In the genomic region with DNA sequence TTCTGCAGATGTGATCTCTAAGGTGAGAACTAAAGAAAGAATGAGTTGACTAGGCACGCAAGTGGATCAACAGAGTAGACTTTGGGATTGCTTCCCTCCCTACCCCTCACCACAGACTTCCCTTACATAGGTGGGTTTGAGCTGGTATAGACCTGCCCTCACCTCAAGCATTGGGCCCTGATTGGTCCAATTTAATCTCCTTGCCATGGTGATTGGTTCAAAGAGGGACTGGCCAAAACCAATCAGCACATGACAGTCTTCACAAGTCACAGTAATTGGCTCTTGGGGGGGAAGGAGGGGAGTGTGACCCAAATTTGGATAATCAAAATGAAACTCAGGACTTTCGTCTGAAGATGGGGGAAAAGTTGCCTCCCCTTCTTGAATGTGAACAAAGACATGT, we compare ENCODE assay signal across 2 cellular contexts.
TF ChIP-seq lines count a peak whose summit lies in the region.

No MANE protein-coding gene starts in this region.

TF ChIP-seq in GM23338, 12 proteins besides CTCF, POLR2A, EP300 and RAD21:
- TF ChIP-seq POLR2AphosphoS5 (IDR thresholded peaks at IDR 0.05; ENCODE audit: low read depth) (no peak), CREB1 (CRISPR knock-in tag; IDR thresholded peaks at IDR 0.05; ENCODE audit: low read depth) (no peak), JUNB (IDR thresholded peaks at IDR 0.05; ENCODE audit: unreplicated experiment) (no peak), ZNF462 (CRISPR knock-in tag; IDR thresholded peaks at IDR 0.05) (no peak)
- TF ChIP-seq, protein P1, sequence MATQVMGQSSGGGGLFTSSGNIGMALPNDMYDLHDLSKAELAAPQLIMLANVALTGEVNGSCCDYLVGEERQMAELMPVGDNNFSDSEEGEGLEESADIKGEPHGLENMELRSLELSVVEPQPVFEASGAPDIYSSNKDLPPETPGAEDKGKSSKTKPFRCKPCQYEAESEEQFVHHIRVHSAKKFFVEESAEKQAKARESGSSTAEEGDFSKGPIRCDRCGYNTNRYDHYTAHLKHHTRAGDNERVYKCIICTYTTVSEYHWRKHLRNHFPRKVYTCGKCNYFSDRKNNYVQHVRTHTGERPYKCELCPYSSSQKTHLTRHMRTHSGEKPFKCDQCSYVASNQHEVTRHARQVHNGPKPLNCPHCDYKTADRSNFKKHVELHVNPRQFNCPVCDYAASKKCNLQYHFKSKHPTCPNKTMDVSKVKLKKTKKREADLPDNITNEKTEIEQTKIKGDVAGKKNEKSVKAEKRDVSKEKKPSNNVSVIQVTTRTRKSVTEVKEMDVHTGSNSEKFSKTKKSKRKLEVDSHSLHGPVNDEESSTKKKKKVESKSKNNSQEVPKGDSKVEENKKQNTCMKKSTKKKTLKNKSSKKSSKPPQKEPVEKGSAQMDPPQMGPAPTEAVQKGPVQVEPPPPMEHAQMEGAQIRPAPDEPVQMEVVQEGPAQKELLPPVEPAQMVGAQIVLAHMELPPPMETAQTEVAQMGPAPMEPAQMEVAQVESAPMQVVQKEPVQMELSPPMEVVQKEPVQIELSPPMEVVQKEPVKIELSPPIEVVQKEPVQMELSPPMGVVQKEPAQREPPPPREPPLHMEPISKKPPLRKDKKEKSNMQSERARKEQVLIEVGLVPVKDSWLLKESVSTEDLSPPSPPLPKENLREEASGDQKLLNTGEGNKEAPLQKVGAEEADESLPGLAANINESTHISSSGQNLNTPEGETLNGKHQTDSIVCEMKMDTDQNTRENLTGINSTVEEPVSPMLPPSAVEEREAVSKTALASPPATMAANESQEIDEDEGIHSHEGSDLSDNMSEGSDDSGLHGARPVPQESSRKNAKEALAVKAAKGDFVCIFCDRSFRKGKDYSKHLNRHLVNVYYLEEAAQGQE (IDR thresholded peaks at IDR 0.05; ENCODE audit: unreplicated experiment), result no peak

TF ChIP-seq in H1, 55 proteins besides CTCF, POLR2A, EP300 and RAD21:
- no peak for TF ChIP-seq JUN (IDR thresholded peaks at IDR 0.05; ENCODE audit: low read depth, low read length)
- TF ChIP-seq HDAC2 (IDR thresholded peaks at IDR 0.05; ENCODE audit: borderline replicate concordance in 1 of 2, low read depth in 2 of 2, low read length in 2 of 2), result no peak
- no peak for TF ChIP-seq SIX5 (IDR thresholded peaks at IDR 0.05; ENCODE audit: low read depth, low read length)
- peak; percentile 82 for TF ChIP-seq SP1 (IDR thresholded peaks at IDR 0.05; ENCODE audit: low read depth, low read length)
